12 cellular contexts compared by ENCODE assay signal in genomic region chr12:50200507-50201273, GRCh38. TPM values are rescaled to one million over a fixed set of nuclear protein-coding genes. Genes with fewer than 3 reads are reported as not detected.
DNase-seq lines count a peak whose midpoint lies in the region; ATAC-seq and TF ChIP-seq lines count a peak whose summit lies in the region.
"Had no signal": no experiment of that assay in that cellular context is flagged by ENCODE, and none has a peak within 500 bp of the region (broad histone marks: within the 10 kb centered on the region; RNA-seq: fewer than 3 reads in every experiment).

No MANE protein-coding gene starts in this region.

- no peak overlapping the region for H2AFZ ChIP-seq in parathyroid adenoma

- H3K4me1 ChIP-seq in SJCRH30 (peaks cover 38% of the 10 kb centered on the region), parathyroid adenoma (peaks cover 5% of the 10 kb centered on the region), adrenal gland (replicated peaks in 1 of 2) (no peaks in the 10 kb centered on the region)
- H3K4me1 ChIP-seq: BLaER1 treated with 17β-estradiol and CSF1 and Interleukin-3, amounts not matched to agents 10 nM and 100 nM had no signal

- intact Hi-C loops in adrenal gland (cut with DNase I) = no loop called here

- 80 to 88% (median 82%) methylated on average over 2 of the region's 2 CpGs for WGBS in adrenal gland, 4 donors

- DNase-seq in EH (ENCODE audit: low read depth) (peak; percentile 97), SJCRH30 (peak in 1 of 2 experiments; percentile 41), fibroblast of mammary gland (ENCODE audit: low read depth) (peak; percentile 49), ureter (ENCODE audit: low spot score) (no peak), adrenal gland (no peak)
- DNase-seq: GF-D8, NCI-H1694, NCI-H526 had no signal

- TF ChIP-seq POLR2A in adrenal gland (IDR thresholded peaks at IDR 0.05) = no peak

- no peak for TF ChIP-seq CTCF in fibroblast of mammary gland (conservative IDR thresholded peaks at IDR 0.05; ENCODE audit: control insufficient read depth, insufficient read depth, low read depth, low read length)
- no peak for TF ChIP-seq CTCF in parathyroid adenoma (IDR thresholded peaks at IDR 0.05)
- TF ChIP-seq CTCF in adrenal gland (IDR thresholded peaks at IDR 0.05) = no peak

- H3K4me3 ChIP-seq in SJCRH30 (no peak overlapping the region), fibroblast of mammary gland (ENCODE audit: control insufficient read depth, low read depth, low read length) (no peak overlapping the region), parathyroid adenoma (ENCODE audit: low read depth, low read length) (no peak overlapping the region), adrenal gland (no peak overlapping the region)
- H3K4me3 ChIP-seq: BLaER1 treated with 17β-estradiol and CSF1 and Interleukin-3, amounts not matched to agents 10 nM and 100 nM had no signal

- H3K9me3 ChIP-seq in SJCRH30 (replicated peaks) (no peaks in the 10 kb centered on the region), parathyroid adenoma (ENCODE audit: control insufficient read depth, low read length) (no peaks in the 10 kb centered on the region), adrenal gland (replicated peaks in 1 of 3) (no peaks in the 10 kb centered on the region)
- H3K9me3 ChIP-seq: BLaER1 treated with 17β-estradiol and CSF1 and Interleukin-3, amounts not matched to agents 10 nM and 100 nM had no signal

- no peaks in the 10 kb centered on the region for H3K79me2 ChIP-seq in parathyroid adenoma

- H3K36me3 ChIP-seq in SJCRH30 (peaks cover 51% of the 10 kb centered on the region), parathyroid adenoma (ENCODE audit: control insufficient read depth, insufficient read depth, low read length) (no peaks in the 10 kb centered on the region), adrenal gland (replicated peaks in 1 of 2) (peaks cover 0 to 80% of the 10 kb centered on the region in 2 donors)

- H3K27ac ChIP-seq in SJCRH30 = peak overlapping the region; percentile 39
- H3K27ac ChIP-seq in parathyroid adenoma = no peak overlapping the region
- H3K27ac ChIP-seq in adrenal gland = no peak overlapping the region
- H3K27ac ChIP-seq: BLaER1 treated with 17β-estradiol and CSF1 and Interleukin-3, amounts not matched to agents 10 nM and 100 nM had no signal

- H3K4me2 ChIP-seq in parathyroid adenoma (ENCODE audit: low read length) = peak overlapping the region; percentile 4
- H3K4me2 ChIP-seq: BLaER1 treated with 17β-estradiol and CSF1 and Interleukin-3, amounts not matched to agents 10 nM and 100 nM had no signal

- ATAC-seq in GM19023 (IDR thresholded peaks at IDR 0.05; ENCODE audit: unreplicated experiment) (no peak), GM21737 (IDR thresholded peaks at IDR 0.05; ENCODE audit: unreplicated experiment) (no peak)

- H3K9ac ChIP-seq in parathyroid adenoma = no peak overlapping the region
- H3K9ac ChIP-seq: BLaER1 treated with 17β-estradiol and CSF1 and Interleukin-3, amounts not matched to agents 10 nM and 100 nM had no signal

- H3K27me3 ChIP-seq in SJCRH30 = no peaks in the 10 kb centered on the region
- H3K27me3 ChIP-seq in parathyroid adenoma (ENCODE audit: control insufficient read depth, insufficient read depth, low read length) = no peaks in the 10 kb centered on the region
- no peaks in the 10 kb centered on the region for H3K27me3 ChIP-seq in adrenal gland
- H3K27me3 ChIP-seq: BLaER1 treated with 17β-estradiol and CSF1 and Interleukin-3, amounts not matched to agents 10 nM and 100 nM had no signal

RNA-seq across cellular contexts. Expression of gene CERS5, which starts 33.5 kb away (rescaled TPM):
- total RNA-seq in SJCRH30 (2014; rRNA removed; shearing (Covaris generic)) = 43.4 and 58.7 TPM in 2 replicates
- total RNA-seq in ureter (55.6 TPM), adrenal gland (10 to 100 TPM; 19.4 to 39.5 (median 35.5) TPM)
- 100 to 1,000 TPM in 1 of 3 donors, 10 to 100 TPM in 2; 35.8 to 110 (median 98.8) TPM for polyA plus RNA-seq in adrenal gland

Comparison
In these comparisons a context has a peak if more than half of its experiments do, and no peak if none do; other contexts are left out.
1. DNase-seq: peak in EH (single experiment) and fibroblast of mammary gland (single experiment); none in ureter (single experiment) and adrenal gland (0 of 7).